Comparison of ENCODE assay signal across 2 cellular contexts in the genomic region with DNA sequence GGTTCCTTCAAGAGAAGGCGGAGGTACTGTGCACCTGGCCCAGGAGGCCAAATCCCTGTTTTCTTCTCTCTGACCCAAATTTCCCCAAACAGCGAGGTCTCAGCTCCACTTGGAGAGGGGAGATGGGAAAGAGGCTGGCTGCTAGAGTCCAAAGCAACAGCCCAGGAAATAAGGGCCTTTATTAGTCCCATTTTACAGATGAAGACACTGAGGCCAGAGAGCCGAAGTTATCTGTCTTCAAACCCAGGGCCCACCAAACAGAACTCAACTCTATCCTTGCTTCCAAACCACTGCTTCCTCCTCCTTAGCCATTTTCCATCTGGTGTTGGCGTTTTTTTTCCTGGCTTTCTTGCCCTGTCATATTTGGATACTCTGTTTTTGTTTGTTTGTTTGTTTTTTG.
TF ChIP-seq lines count a peak whose summit lies in the region.

No MANE protein-coding gene starts in this region.

TF ChIP-seq in GM23338, 12 proteins besides CTCF, POLR2A, EP300 and RAD21 (continues in another document):
- TF ChIP-seq CREB1 (CRISPR knock-in tag; IDR thresholded peaks at IDR 0.05; ENCODE audit: low read depth) (no peak), ZNF331 (CRISPR knock-in tag; IDR thresholded peaks at IDR 0.05; ENCODE audit: low read depth) (no peak), NANOG (IDR thresholded peaks at IDR 0.05; ENCODE audit: borderline replicate concordance) (no peak), JUNB (IDR thresholded peaks at IDR 0.05; ENCODE audit: unreplicated experiment) (no peak), ZNF114 (CRISPR knock-in tag; IDR thresholded peaks at IDR 0.05) (no peak), EZH2phosphoT487 (IDR thresholded peaks at IDR 0.05; ENCODE audit: unreplicated experiment) (no peak), POLR2AphosphoS5 (IDR thresholded peaks at IDR 0.05; ENCODE audit: low read depth) (no peak), EZH2 (IDR thresholded peaks at IDR 0.05; ENCODE audit: low read depth, unreplicated experiment) (no peak), STAT1 (IDR thresholded peaks at IDR 0.05; ENCODE audit: unreplicated experiment) (no peak)
- TF ChIP-seq, protein P1, sequence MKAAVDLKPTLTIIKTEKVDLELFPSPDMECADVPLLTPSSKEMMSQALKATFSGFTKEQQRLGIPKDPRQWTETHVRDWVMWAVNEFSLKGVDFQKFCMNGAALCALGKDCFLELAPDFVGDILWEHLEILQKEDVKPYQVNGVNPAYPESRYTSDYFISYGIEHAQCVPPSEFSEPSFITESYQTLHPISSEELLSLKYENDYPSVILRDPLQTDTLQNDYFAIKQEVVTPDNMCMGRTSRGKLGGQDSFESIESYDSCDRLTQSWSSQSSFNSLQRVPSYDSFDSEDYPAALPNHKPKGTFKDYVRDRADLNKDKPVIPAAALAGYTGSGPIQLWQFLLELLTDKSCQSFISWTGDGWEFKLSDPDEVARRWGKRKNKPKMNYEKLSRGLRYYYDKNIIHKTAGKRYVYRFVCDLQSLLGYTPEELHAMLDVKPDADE (IDR thresholded peaks at IDR 0.05) = no peak
- TF ChIP-seq, protein P2, sequence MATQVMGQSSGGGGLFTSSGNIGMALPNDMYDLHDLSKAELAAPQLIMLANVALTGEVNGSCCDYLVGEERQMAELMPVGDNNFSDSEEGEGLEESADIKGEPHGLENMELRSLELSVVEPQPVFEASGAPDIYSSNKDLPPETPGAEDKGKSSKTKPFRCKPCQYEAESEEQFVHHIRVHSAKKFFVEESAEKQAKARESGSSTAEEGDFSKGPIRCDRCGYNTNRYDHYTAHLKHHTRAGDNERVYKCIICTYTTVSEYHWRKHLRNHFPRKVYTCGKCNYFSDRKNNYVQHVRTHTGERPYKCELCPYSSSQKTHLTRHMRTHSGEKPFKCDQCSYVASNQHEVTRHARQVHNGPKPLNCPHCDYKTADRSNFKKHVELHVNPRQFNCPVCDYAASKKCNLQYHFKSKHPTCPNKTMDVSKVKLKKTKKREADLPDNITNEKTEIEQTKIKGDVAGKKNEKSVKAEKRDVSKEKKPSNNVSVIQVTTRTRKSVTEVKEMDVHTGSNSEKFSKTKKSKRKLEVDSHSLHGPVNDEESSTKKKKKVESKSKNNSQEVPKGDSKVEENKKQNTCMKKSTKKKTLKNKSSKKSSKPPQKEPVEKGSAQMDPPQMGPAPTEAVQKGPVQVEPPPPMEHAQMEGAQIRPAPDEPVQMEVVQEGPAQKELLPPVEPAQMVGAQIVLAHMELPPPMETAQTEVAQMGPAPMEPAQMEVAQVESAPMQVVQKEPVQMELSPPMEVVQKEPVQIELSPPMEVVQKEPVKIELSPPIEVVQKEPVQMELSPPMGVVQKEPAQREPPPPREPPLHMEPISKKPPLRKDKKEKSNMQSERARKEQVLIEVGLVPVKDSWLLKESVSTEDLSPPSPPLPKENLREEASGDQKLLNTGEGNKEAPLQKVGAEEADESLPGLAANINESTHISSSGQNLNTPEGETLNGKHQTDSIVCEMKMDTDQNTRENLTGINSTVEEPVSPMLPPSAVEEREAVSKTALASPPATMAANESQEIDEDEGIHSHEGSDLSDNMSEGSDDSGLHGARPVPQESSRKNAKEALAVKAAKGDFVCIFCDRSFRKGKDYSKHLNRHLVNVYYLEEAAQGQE (IDR thresholded peaks at IDR 0.05; ENCODE audit: unreplicated experiment) = no peak

TF ChIP-seq in H1, 55 proteins besides CTCF, POLR2A, EP300 and RAD21:
- TF ChIP-seq KDM1A (IDR thresholded peaks at IDR 0.05; ENCODE audit: borderline replicate concordance, low read length) = 0 out of 2 replicates have a peak, but pooled peaks have one; percentile 14
- TF ChIP-seq, protein P3, sequence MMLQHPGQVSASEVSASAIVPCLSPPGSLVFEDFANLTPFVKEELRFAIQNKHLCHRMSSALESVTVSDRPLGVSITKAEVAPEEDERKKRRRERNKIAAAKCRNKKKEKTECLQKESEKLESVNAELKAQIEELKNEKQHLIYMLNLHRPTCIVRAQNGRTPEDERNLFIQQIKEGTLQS (IDR thresholded peaks at IDR 0.05; ENCODE audit: insufficient read depth, low read depth, low read length) = no peak
